Comparison of ENCODE assay signal across 10 cellular contexts in genomic region chr3:139319428-139320402, GRCh38. TPM values are rescaled to one million over a fixed set of nuclear protein-coding genes. Genes with fewer than 3 reads are reported as not detected.
A peak's percentile ranks its signal among the peaks of the same experiment; 100 is the strongest.
DNase-seq lines count a peak whose midpoint lies in the region; ATAC-seq and TF ChIP-seq lines count a peak whose summit lies in the region.
"Had no signal": no experiment of that assay in that cellular context is flagged by ENCODE, and none has a peak within 500 bp of the region (broad histone marks: within the 10 kb centered on the region; RNA-seq: fewer than 3 reads in every experiment).

No MANE protein-coding gene starts in this region.

- POLR2A ChIA-PET in BJ (lab: Charles Lee) (interaction anchor here (1.1 kb wide), 1 partner anchor 9 kb away, joined by 3 read pairs; no protein-coding TSS in a partner anchor), PC-9 (lab: Charles Lee; ENCODE audit: unreplicated experiment) (interaction anchor here (0.5 to 0.6 kb wide), 4 partner anchors 9 to 70 kb away, joined by 3 to 7 read pairs (median 4); partner anchors contain the start of gene COPB2)

- no peak overlapping the region for H2AFZ ChIP-seq in PC-9

- no peak overlapping the region for H3K27ac ChIP-seq in PC-9
- H3K27ac ChIP-seq: esophagus squamous epithelium had no signal

- BruUV-seq in PC-9 (replicated peaks; lab: Mats Ljungman, UMichigan): no TSS peak

- H3K79me2 ChIP-seq in PC-9 (ENCODE audit: low read depth): no peaks in the 10 kb centered on the region

- H3K4me1 ChIP-seq in PC-9 (replicated peaks; ENCODE audit: insufficient read depth): peaks cover 32% of the 10 kb centered on the region
- H3K4me1 ChIP-seq: esophagus squamous epithelium had no signal

- TF ChIP-seq CTCF in BJ (IDR thresholded peaks at IDR 0.05; ENCODE audit: insufficient read depth, low read depth, low read length) (peak; percentile 38), GM12874 (IDR thresholded peaks at IDR 0.05; ENCODE audit: insufficient read depth, low read depth, low read length) (peak; percentile 44; the same call in 1 of the 2 replicates), PC-9 (conservative IDR thresholded peaks at IDR 0.05) (peak; percentile 40; the same call in 1 of the 2 replicates), foreskin fibroblast (IDR thresholded peaks at IDR 0.05; ENCODE audit: low read depth, low read length) (peak; percentile 22)

- H3K9me3 Mint-ChIP-seq in activated naive CD8-positive, alpha-beta T cell treated with anti-CD3 and anti-CD28 coated beads for 36 hours: no peaks in the 10 kb centered on the region
- no peaks in the 10 kb centered on the region for H3K9me3 Mint-ChIP-seq in activated T-cell treated with anti-CD3 and anti-CD28 coated beads, Interleukin-2, amount 50 U/mL, for 24 hours
- H3K9me3 Mint-ChIP-seq: activated T-cell treated with anti-CD3 and anti-CD28 coated beads, Interleukin-2, amount 50 U/mL, for 72 hours had no signal

- H3K27me3 ChIP-seq in BJ (ENCODE audit: control insufficient read depth, insufficient read depth, low read length) (no peaks in the 10 kb centered on the region), PC-9 (ENCODE audit: insufficient read depth, low read depth) (no peaks in the 10 kb centered on the region)

- H3K9me2 ChIP-seq in PC-9 (ENCODE audit: insufficient read depth): no peaks in the 10 kb centered on the region

- DNase-seq in BJ (ENCODE audit: low read depth) (no peak), PC-9 (no peak), foreskin fibroblast (peak in 1 of 2 donors; percentile 28)
- no peak for DNase-seq in activated naive CD8-positive, alpha-beta T cell treated with anti-CD3 and anti-CD28 coated beads for 36 hours
- DNase-seq in activated T-cell treated with anti-CD3 and anti-CD28 coated beads, Interleukin-2, amount 50 U/mL, for 24 hours: no peak
- DNase-seq: activated T-cell treated with anti-CD3 and anti-CD28 coated beads, Interleukin-2, amount 50 U/mL, for 72 hours; esophagus squamous epithelium had no signal

- ATAC-seq in GM21360 (IDR thresholded peaks at IDR 0.05; ENCODE audit: unreplicated experiment) (no peak), GM18861 (IDR thresholded peaks at IDR 0.05; ENCODE audit: unreplicated experiment) (no peak)
- ATAC-seq: activated T-cell treated with anti-CD3 and anti-CD28 coated beads, Interleukin-2, amount 50 U/mL, for 72 hours had no signal

- H3K36me3 Mint-ChIP-seq in activated naive CD8-positive, alpha-beta T cell treated with anti-CD3 and anti-CD28 coated beads for 36 hours: no peaks in the 10 kb centered on the region
- H3K36me3 Mint-ChIP-seq in activated T-cell treated with anti-CD3 and anti-CD28 coated beads, Interleukin-2, amount 50 U/mL, for 24 hours (ENCODE audit: low read depth): no peaks in the 10 kb centered on the region

- intact Hi-C loops in PC-9 (cut with micrococcal nuclease; ENCODE audit: unreplicated experiment): loop anchor here (10.0 kb wide), 2 partner anchors 725 to 985 kb away; partner anchors contain the start of gene CEP70

- H3K27me3 Mint-ChIP-seq in activated naive CD8-positive, alpha-beta T cell treated with anti-CD3 and anti-CD28 coated beads for 36 hours: no peaks in the 10 kb centered on the region
- H3K27me3 Mint-ChIP-seq in activated T-cell treated with anti-CD3 and anti-CD28 coated beads, Interleukin-2, amount 50 U/mL, for 24 hours: peaks cover 23% of the 10 kb centered on the region

- H3K36me3 ChIP-seq in BJ (ENCODE audit: control insufficient read depth, insufficient read depth, low read length) (no peaks in the 10 kb centered on the region), PC-9 (ENCODE audit: low read depth) (no peaks in the 10 kb centered on the region)
- H3K36me3 ChIP-seq: esophagus squamous epithelium had no signal

- H4K20me1 ChIP-seq in PC-9 (ENCODE audit: insufficient read depth): no peaks in the 10 kb centered on the region

- no peak overlapping the region for H3K27ac Mint-ChIP-seq in activated naive CD8-positive, alpha-beta T cell treated with anti-CD3 and anti-CD28 coated beads for 36 hours
- H3K27ac Mint-ChIP-seq in activated T-cell treated with anti-CD3 and anti-CD28 coated beads, Interleukin-2, amount 50 U/mL, for 24 hours: no peak overlapping the region
- H3K27ac Mint-ChIP-seq: activated T-cell treated with anti-CD3 and anti-CD28 coated beads, Interleukin-2, amount 50 U/mL, for 72 hours had no signal

- no peak overlapping the region for H3K4me3 Mint-ChIP-seq in activated naive CD8-positive, alpha-beta T cell treated with anti-CD3 and anti-CD28 coated beads for 36 hours
- H3K4me3 Mint-ChIP-seq in activated T-cell treated with anti-CD3 and anti-CD28 coated beads, Interleukin-2, amount 50 U/mL, for 24 hours: no peak overlapping the region
- H3K4me3 Mint-ChIP-seq: activated T-cell treated with anti-CD3 and anti-CD28 coated beads, Interleukin-2, amount 50 U/mL, for 72 hours had no signal

- no peak overlapping the region for H3K4me3 ChIP-seq in BJ (ENCODE audit: low read depth, low read length)
- H3K4me3 ChIP-seq in PC-9: no peak overlapping the region
- no peak overlapping the region for H3K4me3 ChIP-seq in foreskin fibroblast (ENCODE audit: low read depth in 1 of 2, low read length in 2 of 2)
- H3K4me3 ChIP-seq: esophagus squamous epithelium had no signal

- CTCF ChIA-PET in BJ (lab: Yijun Ruan, JAX): interaction anchor here (0.7 to 7.0 kb wide), 7 partner anchors 9 to 395 kb away, joined by 3 to 59 read pairs (median 4); no protein-coding TSS in a partner anchor
- CTCF ChIA-PET in PC-9 (lab: Charles Lee): interaction anchor here (0.8 to 1.0 kb wide), 2 partner anchors 17 to 18 kb away, joined by 3 read pairs; no protein-coding TSS in a partner anchor

- H3F3A ChIP-seq in PC-9 (ENCODE audit: insufficient read depth, low read depth): peaks cover 24% of the 10 kb centered on the region

- H3K9me3 ChIP-seq in PC-9 (ENCODE audit: insufficient read depth, low read depth): no peaks in the 10 kb centered on the region
- H3K9me3 ChIP-seq: esophagus squamous epithelium had no signal

- H3K4me1 Mint-ChIP-seq in activated naive CD8-positive, alpha-beta T cell treated with anti-CD3 and anti-CD28 coated beads for 36 hours: no peaks in the 10 kb centered on the region
- no peaks in the 10 kb centered on the region for H3K4me1 Mint-ChIP-seq in activated T-cell treated with anti-CD3 and anti-CD28 coated beads, Interleukin-2, amount 50 U/mL, for 24 hours (ENCODE audit: low read depth)

- H3K4me2 ChIP-seq in PC-9: no peak overlapping the region

RNA-seq across cellular contexts. Expression of gene MRPS22, which starts 24.1 kb away (rescaled TPM):
- polyA plus RNA-seq in BJ (2011; rRNA removed): 38.2 and 58.3 TPM in 2 replicates
- 16.3 and 17.0 TPM in 2 replicates for polyA minus RNA-seq in BJ (2011; rRNA and poly(A)+ RNA removed)
- 64.8 and 68.0 TPM in 2 replicates for total RNA-seq in PC-9 (2021)
- 10 to 100 TPM; 82.4 to 84.2 TPM for total RNA-seq in activated naive CD8-positive, alpha-beta T cell treated with anti-CD3 and anti-CD28 coated beads for 36 hours
